Comparison of ENCODE assay signal across 9 cellular contexts in genomic region chrX:39854772-39855747, GRCh38.
DNase-seq lines count a peak whose midpoint lies in the region; ATAC-seq, FAIRE-seq and TF ChIP-seq lines count a peak whose summit lies in the region.
"Had no signal": no experiment of that assay in that cellular context is flagged by ENCODE, and none has a peak within 500 bp of the region (broad histone marks: within the 10 kb centered on the region; RNA-seq: fewer than 3 reads in every experiment).

No MANE protein-coding gene starts in this region.

- no peak for TF ChIP-seq RAD21 in HepG2 (CRISPR knock-in tag; IDR thresholded peaks at IDR 0.05)

- no peak overlapping the region for H3K4me2 ChIP-seq in HepG2 (ENCODE audit: low read depth, low read length)

- H3K9ac ChIP-seq in HepG2 (ENCODE audit: insufficient read depth, low read depth, low read length): no peak overlapping the region

- FAIRE-seq in HepG2 (lab: Jason Lieb, UNC): no peak

- no peaks in the 10 kb centered on the region for H3K9me3 Mint-ChIP-seq in stimulated activated memory B cell treated with anti-CD40 and anti-IgM and Interleukin-4, amounts not matched to agents 10 μg/mL and 1 μg/mL and 100 μg/mL, for 72 hours

- H3K79me2 ChIP-seq in HepG2 (ENCODE audit: insufficient read depth, low read length): no peaks in the 10 kb centered on the region

- TF ChIP-seq EP300 in HepG2 (IDR thresholded peaks at IDR 0.05; ENCODE audit: low read depth in 2 of 2, low read length in 2 of 2): no peak
- no peak for TF ChIP-seq EP300 in HepG2 (CRISPR knock-in tag; IDR thresholded peaks at IDR 0.05; ENCODE audit: borderline replicate concordance)

- no peaks in the 10 kb centered on the region for H3K27me3 ChIP-seq in right lobe of liver
- H3K27me3 ChIP-seq in HepG2 (ENCODE audit: control insufficient read depth in 1 of 2, insufficient read depth in 2 of 2, low read length in 2 of 2): no peaks in the 10 kb centered on the region; a peak in 1 of 5 replicates
- peaks cover 0 to 10% (median 0%) of the 10 kb centered on the region in 3 donors for H3K27me3 ChIP-seq in psoas muscle (ENCODE audit: insufficient read depth in 3 of 3, low read length in 2 of 3)

- 46% methylated on average over 9 of the region's 17 CpGs for WGBS in right lobe of liver (ENCODE audit: insufficient coverage, low coverage, low lambda C conversion rate, missing lambda C conversion rate)
- WGBS in HepG2 (ENCODE audit: low lambda C conversion rate): 60% methylated on average over 8 of the region's 17 CpGs
- 75 to 89% (median 81%) methylated on average over 17 of the region's 17 CpGs for WGBS in psoas muscle, 3 donors

- intact Hi-C loops in right lobe of liver (cut with DNase I) (no loop called here), HepG2 (cut with micrococcal nuclease; ENCODE audit: unreplicated experiment) (no loop called here), psoas muscle (cut with DNase I) (no loop called here)

- no TSS peak for BruUV-seq in HepG2 (replicated peaks; lab: Mats Ljungman, UMichigan)

- CTCF ChIA-PET in HepG2 (lab: Yijun Ruan, JAX; ENCODE audit: low intra/inter-chr PET ratio, low total read pairs): no interaction called here

- H3K4me3 Mint-ChIP-seq in stimulated activated memory B cell treated with anti-CD40 and anti-IgM and Interleukin-4, amounts not matched to agents 10 μg/mL and 1 μg/mL and 100 μg/mL, for 72 hours: peak overlapping the region; percentile 76

- no peaks in the 10 kb centered on the region for H3K36me3 Mint-ChIP-seq in stimulated activated memory B cell treated with anti-CD40 and anti-IgM and Interleukin-4, amounts not matched to agents 10 μg/mL and 1 μg/mL and 100 μg/mL, for 72 hours

- H3K27ac ChIP-seq in right lobe of liver (no peak overlapping the region), HepG2 (ENCODE audit: extremely low read length, insufficient read depth, low read length) (no peak overlapping the region), psoas muscle (no peak overlapping the region)
- H3K27ac ChIP-seq: epithelial cell of prostate had no signal

- H3K4me1 ChIP-seq in right lobe of liver: no peaks in the 10 kb centered on the region
- H3K4me1 ChIP-seq in HepG2 (ENCODE audit: insufficient read depth, low read length): no peaks in the 10 kb centered on the region
- H3K4me1 ChIP-seq in psoas muscle: peaks cover 8% of the 10 kb centered on the region

- no peak overlapping the region for H2AFZ ChIP-seq in HepG2 (ENCODE audit: low read length)

- no peaks in the 10 kb centered on the region for H3K36me3 ChIP-seq in right lobe of liver
- H3K36me3 ChIP-seq in HepG2 (replicated peaks in 1 of 2; ENCODE audit: control insufficient read depth in 1 of 2, insufficient read depth in 2 of 2, low read length in 2 of 2): no peaks in the 10 kb centered on the region
- H3K36me3 ChIP-seq in psoas muscle (ENCODE audit: insufficient read depth in 1 of 2, low read depth in 1 of 2): no peaks in the 10 kb centered on the region

- TF ChIP-seq CTCF in right lobe of liver (IDR thresholded peaks at IDR 0.05) (no peak), HepG2 (CRISPR knock-in tag; IDR thresholded peaks at IDR 0.05) (no peak), psoas muscle (IDR thresholded peaks at IDR 0.05) (no peak)

- no peaks in the 10 kb centered on the region for H3K27me3 Mint-ChIP-seq in stimulated activated memory B cell treated with anti-CD40 and anti-IgM and Interleukin-4, amounts not matched to agents 10 μg/mL and 1 μg/mL and 100 μg/mL, for 72 hours

- ATAC-seq in right lobe of liver (peak in 3 of 4 donors; percentile 33 to 49 (median 42)), HepG2 (no peak), HG03457 (IDR thresholded peaks at IDR 0.05; ENCODE audit: unreplicated experiment) (peak; percentile 67), esophagus mucosa (peak; percentile 61), psoas muscle (no peak)
- peak; percentile 95 for ATAC-seq in stimulated activated memory B cell treated with anti-CD40 and anti-IgM and Interleukin-4, amounts not matched to agents 10 μg/mL and 1 μg/mL and 100 μg/mL, for 72 hours

- DNase-seq in right lobe of liver (no peak), HepG2 (ENCODE audit: low spot score) (no peak), glomerular visceral epithelial cell (ENCODE audit: extremely low spot score) (no peak), psoas muscle (no peak)
- peak; percentile 58 for DNase-seq in activated CD4-positive, alpha-beta T cell treated with anti-CD3 and anti-CD28 coated beads for 1 hour

- H3K4me3 ChIP-seq in right lobe of liver (no peak overlapping the region), HepG2 (replicated peaks in 1 of 3; ENCODE audit: insufficient read depth in 1 of 3, low read depth in 2 of 3, low read length in 3 of 3) (no peak overlapping the region), psoas muscle (no peak overlapping the region)

- POLR2A ChIA-PET in HepG2 (lab: Yijun Ruan, JAX): no interaction called here

- in situ Hi-C loops in HepG2 (cut with HindIII; ENCODE audit: extremely low pct_ligation_motif_present, low pct_unique_long_range_greater_than_20kb): no loop called here

- TF ChIP-seq POLR2A in right lobe of liver (IDR thresholded peaks at IDR 0.05): no peak
- TF ChIP-seq POLR2A in HepG2 (IDR thresholded peaks at IDR 0.05; ENCODE audit: insufficient read depth in 1 of 2, low read depth in 2 of 2, low read length in 2 of 2): no peak

- no peaks in the 10 kb centered on the region for H3K9me3 ChIP-seq in right lobe of liver
- H3K9me3 ChIP-seq in HepG2 (ENCODE audit: low read length): no peaks in the 10 kb centered on the region
- no peaks in the 10 kb centered on the region for H3K9me3 ChIP-seq in psoas muscle

- H3K27ac Mint-ChIP-seq in stimulated activated memory B cell treated with anti-CD40 and anti-IgM and Interleukin-4, amounts not matched to agents 10 μg/mL and 1 μg/mL and 100 μg/mL, for 72 hours: peak overlapping the region; percentile 93

- H4K20me1 ChIP-seq in HepG2 (ENCODE audit: insufficient read depth, low read length): no peaks in the 10 kb centered on the region

- peaks cover 53% of the 10 kb centered on the region for H3K4me1 Mint-ChIP-seq in stimulated activated memory B cell treated with anti-CD40 and anti-IgM and Interleukin-4, amounts not matched to agents 10 μg/mL and 1 μg/mL and 100 μg/mL, for 72 hours

TF ChIP-seq in HepG2, 621 proteins besides CTCF, POLR2A, EP300 and RAD21:
- TF ChIP-seq JUND (CRISPR knock-in tag; IDR thresholded peaks at IDR 0.05): no peak
- TF ChIP-seq ZXDC (CRISPR knock-in tag; IDR thresholded peaks at IDR 0.05): no peak
- TF ChIP-seq ZSCAN9 (CRISPR knock-in tag; IDR thresholded peaks at IDR 0.05; ENCODE audit: borderline replicate concordance): no peak
- no peak for TF ChIP-seq ZFX (CRISPR knock-in tag; IDR thresholded peaks at IDR 0.05; ENCODE audit: low read depth)
- no peak for TF ChIP-seq ZMAT5 (CRISPR knock-in tag; IDR thresholded peaks at IDR 0.05; ENCODE audit: borderline replicate concordance, low read depth)
- no peak for TF ChIP-seq MLXIP (CRISPR knock-in tag; IDR thresholded peaks at IDR 0.05; ENCODE audit: borderline replicate concordance)
- TF ChIP-seq RXRB (CRISPR knock-in tag; IDR thresholded peaks at IDR 0.05; ENCODE audit: borderline replicate concordance): no peak
- TF ChIP-seq MLLT10 (CRISPR knock-in tag; IDR thresholded peaks at IDR 0.05): no peak
- TF ChIP-seq GATAD1 (CRISPR knock-in tag; IDR thresholded peaks at IDR 0.05): no peak

Comparison
In these comparisons a context has a peak if more than half of its experiments do, and no peak if none do; other contexts are left out.
1. ATAC-seq: peak in right lobe of liver (3 of 4), HG03457 (single experiment), esophagus mucosa (single experiment) and stimulated activated memory B cell treated with anti-CD40 and anti-IgM and Interleukin-4, amounts not matched to agents 10 μg/mL and 1 μg/mL and 100 μg/mL, for 72 hours (single experiment); none in HepG2 (single experiment) and psoas muscle (0 of 4).